18 cellular contexts compared by ENCODE assay signal in genomic region chr2:557635-558301, GRCh38.
DNase-seq lines count a peak whose midpoint lies in the region; ATAC-seq lines count a peak whose summit lies in the region.
"Had no signal": no experiment of that assay in that cellular context is flagged by ENCODE, and none has a peak within 500 bp of the region (broad histone marks: within the 10 kb centered on the region; RNA-seq: fewer than 3 reads in every experiment).

No MANE protein-coding gene starts in this region.

- no peaks in the 10 kb centered on the region for H3K79me1 ChIP-seq in neuronal stem cell (ENCODE audit: low read depth, low read length)

- no peak overlapping the region for H2BK15ac ChIP-seq in neuronal stem cell (ENCODE audit: low read length)

- no peak overlapping the region for H2BK5ac ChIP-seq in neuronal stem cell (ENCODE audit: low read length)

- no peak overlapping the region for H3K4me3 ChIP-seq in neuronal stem cell (ENCODE audit: low read length in 2 of 2)
- H3K4me3 ChIP-seq: cardiac muscle cell, SJSA1 had no signal

- no peaks in the 10 kb centered on the region for H3K36me3 ChIP-seq in neuronal stem cell (replicated peaks in 1 of 2; ENCODE audit: control insufficient read depth in 2 of 2, insufficient read depth in 2 of 2, low read length in 2 of 2)
- H3K36me3 ChIP-seq: cardiac muscle cell, SJSA1 had no signal

- H3K4me2 ChIP-seq in neuronal stem cell (ENCODE audit: insufficient read depth, low read length, poor library complexity, severe bottlenecking), result no peak overlapping the region

- peaks cover 0 to 9% of the 10 kb centered on the region in 2 donors for H3K4me1 ChIP-seq in neuronal stem cell (ENCODE audit: control insufficient read depth in 2 of 2, insufficient read depth in 1 of 2, low read depth in 1 of 2, low read length in 2 of 2)
- H3K4me1 ChIP-seq: Caco-2 had no signal

- no peak overlapping the region for H3K23ac ChIP-seq in neuronal stem cell (ENCODE audit: low read depth, low read length, poor library complexity)

- H3K27ac ChIP-seq in neuronal stem cell (replicated peaks; ENCODE audit: low read length), result no peak overlapping the region
- H3K27ac ChIP-seq: 22Rv1, cardiac muscle cell, SJSA1 had no signal

- H3K4ac ChIP-seq in neuronal stem cell (ENCODE audit: low read length), result no peak overlapping the region

- H4K8ac ChIP-seq in neuronal stem cell (ENCODE audit: low read depth, low read length), result no peak overlapping the region

- no CpG with 5 or more reads among the region's 34 CpGs for WGBS in neuronal stem cell (ENCODE audit: extremely low coverage in 2 of 2, insufficient read length in 2 of 2, insufficient replicate concordance in 1 of 2), 2 donors

- H3K14ac ChIP-seq in neuronal stem cell (ENCODE audit: low read length), result no peak overlapping the region

- peaks cover 0 to 2% of the 10 kb centered on the region in 2 donors for H3K9me3 ChIP-seq in neuronal stem cell (replicated peaks in 1 of 2; ENCODE audit: control insufficient read depth in 2 of 2, insufficient read depth in 1 of 2, low read depth in 1 of 2, low read length in 2 of 2)
- H3K9me3 ChIP-seq: Caco-2, SJSA1 had no signal

- H3K9ac ChIP-seq in neuronal stem cell (ENCODE audit: low read depth, low read length, poor library complexity), result no peak overlapping the region

- peak overlapping the region; percentile 25 for H3K18ac ChIP-seq in neuronal stem cell (ENCODE audit: low read length)

- no peak overlapping the region for H2AFZ ChIP-seq in neuronal stem cell (ENCODE audit: low read length)

- peak; percentile 17 for DNase-seq in DMS 273 (lab: John Stamatoyannopoulos, UW; ENCODE audit: unreplicated experiment)
- no peak for DNase-seq in DMS 273 treated with DMSO at 0.1 percent for 48 hours (lab: John Stamatoyannopoulos, UW)
- DNase-seq in HK-2 (ENCODE audit: unreplicated experiment), result peak; percentile 54
- DNase-seq in cerebellar cortex (ENCODE audit: low spot score), result peak; percentile 3
- no peak for DNase-seq in neuronal stem cell (ENCODE audit: low spot score)
- DNase-seq in superior temporal gyrus (ENCODE audit: extremely low spot score), result no peak
- DNase-seq in GOT3 (lab: John Stamatoyannopoulos, UW), result no peak
- DNase-seq: activated CD4-positive, CD25-positive, alpha-beta regulatory T cell treated with anti-CD3 and anti-CD28 coated beads, Interleukin-2, amount 50 U/mL, for 72 hours; Caco-2; GF-D8; NCI-H146; PC-3; stimulated activated CD4-positive, alpha-beta T cell treated with anti-CD3 and anti-CD28 coated beads, Interleukin-4, amount 100 ng/mL, for 24 hours; T-helper 9 cell had no signal

- ATAC-seq in HG02763 (IDR thresholded peaks at IDR 0.05; ENCODE audit: unreplicated experiment), result no peak
- ATAC-seq: PC-3 had no signal

- H4K91ac ChIP-seq in neuronal stem cell (ENCODE audit: low read depth, low read length, poor library complexity), result no peak overlapping the region

- H2AK5ac ChIP-seq in neuronal stem cell (ENCODE audit: low read depth, low read length), result no peak overlapping the region

- H2BK12ac ChIP-seq in neuronal stem cell (ENCODE audit: low read length), result no peak overlapping the region

- peaks cover 0 to 5% (median 0%) of the 10 kb centered on the region in 3 experiments for H3K27me3 ChIP-seq in neuronal stem cell (ENCODE audit: control insufficient read depth in 3 of 3, insufficient read depth in 3 of 3, low read depth in 1 of 3, low read length in 3 of 3)

- no peak overlapping the region for H2BK120ac ChIP-seq in neuronal stem cell (ENCODE audit: low read depth, low read length)

Comparison
In these comparisons a context has a peak if more than half of its experiments do, and no peak if none do; other contexts are left out.
1. DNase-seq: peak in DMS 273 (single experiment), HK-2 (single experiment) and cerebellar cortex (single experiment); none in DMS 273 treated with DMSO at 0.1 percent for 48 hours (single experiment), neuronal stem cell (single experiment), superior temporal gyrus (single experiment) and GOT3 (single experiment).